8 cellular contexts compared by ENCODE assay signal in genomic region chr20:18794428-18794787, GRCh38. TPM values are rescaled to one million over a fixed set of nuclear protein-coding genes. Genes with fewer than 3 reads are reported as not detected.
DNase-seq lines count a peak whose midpoint lies in the region; ATAC-seq and TF ChIP-seq lines count a peak whose summit lies in the region.

No MANE protein-coding gene starts in this region.

- ATAC-seq in Panc1 (no peak), HG02623 (IDR thresholded peaks at IDR 0.05; ENCODE audit: unreplicated experiment) (no peak)

- H3K9me3 ChIP-seq in Panc1 (ENCODE audit: control insufficient read depth, insufficient read depth, low read depth, low read length) (peaks cover 8% of the 10 kb centered on the region; the same call in 1 of the 2 replicates), esophagus squamous epithelium (peaks cover 0 to 4% (median 0%) of the 10 kb centered on the region in 3 donors)

- H3K36me3 ChIP-seq in Panc1 (ENCODE audit: control insufficient read depth, insufficient read depth, low read length) = no peaks in the 10 kb centered on the region; the same call in 1 of the 2 replicates
- no peaks in the 10 kb centered on the region for H3K36me3 ChIP-seq in esophagus squamous epithelium

- peak overlapping the region; percentile 85 for H3K27ac ChIP-seq in Panc1 (ENCODE audit: low read length)
- H3K27ac ChIP-seq in esophagus squamous epithelium = peak overlapping the region; percentile 89 to 96 (median 92)

- WGBS in esophagus squamous epithelium, 2 donors = 57 to 63% methylated on average over 3 of the region's 3 CpGs

- DNase-seq in Panc1 (ENCODE audit: low read depth, low spot score) = no peak
- no peak for DNase-seq in esophagus squamous epithelium (lab: John Stamatoyannopoulos, UW)
- peak; percentile 26 for DNase-seq in pons (ENCODE audit: low spot score)
- no peak for DNase-seq in NCI-H2196 (lab: John Stamatoyannopoulos, UW; ENCODE audit: unreplicated experiment)
- no peak for DNase-seq in C1 segment of cervical spinal cord (lab: John Stamatoyannopoulos, UW)
- DNase-seq in NCI-H82 treated with DMSO at 0.1 percent for 48 hours (lab: John Stamatoyannopoulos, UW; ENCODE audit: unreplicated experiment) = no peak

- peaks cover 3% of the 10 kb centered on the region for H3K27me3 ChIP-seq in Panc1 (ENCODE audit: control insufficient read depth, insufficient read depth, low read length)
- peaks cover 0 to 5% (median 0%) of the 10 kb centered on the region in 4 donors for H3K27me3 ChIP-seq in esophagus squamous epithelium

- no TSS peak for BruUV-seq in Panc1 (replicated peaks; lab: Mats Ljungman, UMichigan)

- CTCF ChIA-PET in Panc1 (lab: Charles Lee) = no interaction called here

- no peak for TF ChIP-seq POLR2A in esophagus squamous epithelium (IDR thresholded peaks at IDR 0.05)

- TF ChIP-seq CTCF in Panc1 (IDR thresholded peaks at IDR 0.05) = no peak
- no peak for TF ChIP-seq CTCF in esophagus squamous epithelium (IDR thresholded peaks at IDR 0.05)

- intact Hi-C loops in Panc1 (cut with micrococcal nuclease; ENCODE audit: unreplicated experiment) = no loop called here
- intact Hi-C loops in esophagus squamous epithelium (cut with DNase I) = no loop called here

- POLR2A ChIA-PET in Panc1 (lab: Charles Lee) = no interaction called here

- in situ Hi-C loops in Panc1 (cut with HindIII; ENCODE audit: low pct_unique_long_range_greater_than_20kb, low sequenced_read_pairs) = no loop called here

- peak overlapping the region; percentile 98 for H3K4me3 ChIP-seq in GM08714 (ENCODE audit: low read length)
- H3K4me3 ChIP-seq in Panc1 (ENCODE audit: low read depth in 2 of 2, low read length in 2 of 2) = peak overlapping the region; percentile 77 to 79
- peak overlapping the region; percentile 55 to 81 (median 72) for H3K4me3 ChIP-seq in esophagus squamous epithelium

- peaks cover 4% of the 10 kb centered on the region; the same call in 1 of the 2 replicates for H3K4me1 ChIP-seq in Panc1 (ENCODE audit: control insufficient read depth, insufficient read depth, low read length)
- peaks cover 4 to 17% (median 5%) of the 10 kb centered on the region in 3 donors for H3K4me1 ChIP-seq in esophagus squamous epithelium

RNA-seq across cellular contexts. Expression of gene SCP2D1, which starts 19.2 kb away (rescaled TPM):
- total RNA-seq in Panc1 (2021; ENCODE audit: unreplicated experiment) (not detected), esophagus squamous epithelium (not detected)
- polyA plus RNA-seq in Panc1 (2012; ENCODE audit: insufficient read length) = not detected
